ENCODE assay signal across 29 cellular contexts in the genomic region with DNA sequence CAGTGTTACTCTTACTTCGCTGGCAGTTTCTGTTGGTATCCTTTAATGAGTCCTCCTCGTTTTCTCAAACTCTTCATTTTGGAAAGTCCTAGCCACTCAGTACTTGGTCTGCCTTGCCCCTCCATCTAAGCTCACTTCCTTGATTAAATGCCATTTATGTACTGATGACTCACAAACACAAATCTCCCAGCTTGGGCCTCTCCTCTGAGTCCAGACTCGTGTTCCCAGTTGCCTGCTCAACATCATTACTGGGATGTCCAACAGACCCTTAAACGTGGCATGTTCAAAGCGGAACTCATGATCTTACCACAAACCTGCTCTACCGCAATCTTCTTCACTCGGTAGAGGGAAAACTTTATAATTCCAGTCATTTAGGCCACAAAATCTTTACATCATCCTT. TPM values are rescaled to one million over a fixed set of nuclear protein-coding genes. Genes with fewer than 3 reads are reported as not detected.
"Had no signal": no experiment of that assay in that cellular context is flagged by ENCODE, and none has a peak within 500 bp of the region (broad histone marks: within the 10 kb centered on the region; RNA-seq: fewer than 3 reads in every experiment).

No MANE protein-coding gene starts in this region.

- H3K9me3 ChIP-seq: adrenal gland, gastrocnemius medialis, suprapubic skin, tibial artery, upper lobe of right lung had no signal

- DNase-seq: activated CD4-positive, alpha-beta T cell treated with anti-CD3 and anti-CD28 coated beads for 48 hours; activated CD4-positive, alpha-beta T cell treated with anti-CD3 and anti-CD28 coated beads, Interleukin-2, amount 50 U/mL, for 48 hours; activated CD8-positive, alpha-beta memory T cell treated with anti-CD3 and anti-CD28 coated beads, Interleukin-2, amount 50 U/mL, for 4 hours; activated effector memory CD4-positive, alpha-beta T cell treated with anti-CD3 and anti-CD28 coated beads, Interleukin-2, amount 50 U/mL, for 16 hours; activated naive CD4-positive, alpha-beta T cell treated with anti-CD3 and anti-CD28 coated beads for 36 hours; activated naive CD8-positive, alpha-beta T cell treated with anti-CD3 and anti-CD28 coated beads for 36 hours; activated T-cell treated with anti-CD3 and anti-CD28 coated beads, Interleukin-2, amount 50 U/mL, for 1 hour; adrenal gland; central memory CD4-positive, alpha-beta T cell; endodermal cell; gastrocnemius medialis; glutamatergic neuron; hippocampal formation; natural killer cell; posterior cingulate gyrus; right cardiac atrium; spleen; stimulated activated naive CD4-positive, alpha-beta T cell; T-helper 1 cell; tibial artery; upper lobe of right lung; WERI-Rb-1 had no signal

- H3K27me3 Mint-ChIP-seq: activated naive CD8-positive, alpha-beta T cell treated with anti-CD3 and anti-CD28 coated beads for 36 hours had no signal

- H3K4me1 Mint-ChIP-seq: activated naive CD8-positive, alpha-beta T cell treated with anti-CD3 and anti-CD28 coated beads for 36 hours; endodermal cell; natural killer cell; neural progenitor cell had no signal

- H3K27ac ChIP-seq: adrenal gland, esophagus muscularis mucosa, gastrocnemius medialis, neural progenitor cell, spleen, suprapubic skin, tibial artery, upper lobe of right lung, WERI-Rb-1 had no signal

- H3K4me3 ChIP-seq: adrenal gland, esophagus muscularis mucosa, gastrocnemius medialis, neural progenitor cell, spleen, suprapubic skin, tibial artery, upper lobe of right lung had no signal

- H3K4me3 Mint-ChIP-seq: activated naive CD4-positive, alpha-beta T cell treated with anti-CD3 and anti-CD28 coated beads for 36 hours; activated naive CD8-positive, alpha-beta T cell treated with anti-CD3 and anti-CD28 coated beads for 36 hours; activated T-helper 1 cell treated with anti-CD3 and anti-CD28 coated beads, Interleukin-12 subunit alpha, Interleukin-12 subunit beta, Interleukin-2, Interleukin-4 antibody, amounts not matched to agents 30 ng/mL and 10 ng/mL and 1 ng/mL, durations not matched to agents 14 hours and 24 hours and 36 hours; endodermal cell; natural killer cell; neural progenitor cell; T-helper 2 cell treated with Interferon-gamma antibody and Interleukin-4, amounts not matched to agents 5 μg/mL and 100 μg/mL, for 36 hours had no signal

- H3K9ac ChIP-seq: neural progenitor cell had no signal

- H2AFZ ChIP-seq: neural progenitor cell had no signal

- H3K36me3 Mint-ChIP-seq: activated naive CD8-positive, alpha-beta T cell treated with anti-CD3 and anti-CD28 coated beads for 36 hours; natural killer cell; neural progenitor cell had no signal

- H3K36me3 ChIP-seq: adrenal gland, esophagus muscularis mucosa, gastrocnemius medialis, neural progenitor cell, spleen, suprapubic skin, tibial artery, upper lobe of right lung, WERI-Rb-1 had no signal

- ATAC-seq: activated CD4-positive, CD25-positive, alpha-beta regulatory T cell treated with anti-CD3 and anti-CD28 coated beads, Interleukin-2, amount 50 U/mL, for 24 hours; gastrocnemius medialis; natural killer cell; right cardiac atrium; upper lobe of right lung had no signal

- H3K4me2 ChIP-seq: neural progenitor cell had no signal

- H3K4me1 ChIP-seq: adrenal gland, esophagus muscularis mucosa, gastrocnemius medialis, neural progenitor cell, spleen, suprapubic skin, tibial artery, upper lobe of right lung had no signal

- H3K9me3 Mint-ChIP-seq: activated naive CD4-positive, alpha-beta T cell treated with anti-CD3 and anti-CD28 coated beads for 36 hours; activated naive CD8-positive, alpha-beta T cell treated with anti-CD3 and anti-CD28 coated beads for 36 hours; endodermal cell; natural killer cell had no signal

- H3K27me3 ChIP-seq: adrenal gland, esophagus muscularis mucosa, gastrocnemius medialis, neural progenitor cell, spleen, suprapubic skin, tibial artery, upper lobe of right lung had no signal

- H3K27ac Mint-ChIP-seq: activated naive CD4-positive, alpha-beta T cell treated with anti-CD3 and anti-CD28 coated beads for 36 hours; activated naive CD8-positive, alpha-beta T cell treated with anti-CD3 and anti-CD28 coated beads for 36 hours; activated T-helper 1 cell treated with anti-CD3 and anti-CD28 coated beads, Interleukin-12 subunit alpha, Interleukin-12 subunit beta, Interleukin-2, Interleukin-4 antibody, amounts not matched to agents 30 ng/mL and 10 ng/mL and 1 ng/mL, durations not matched to agents 14 hours and 24 hours and 36 hours; endodermal cell; natural killer cell; neural progenitor cell; T-helper 2 cell treated with Interferon-gamma antibody and Interleukin-4, amounts not matched to agents 5 μg/mL and 100 μg/mL, for 36 hours had no signal

RNA-seq across cellular contexts. Expression of gene CCDC68, which starts 13.8 kb away (rescaled TPM):
- total RNA-seq: activated CD8-positive, alpha-beta memory T cell treated with anti-CD3 and anti-CD28 coated beads for 36 hours; activated naive CD4-positive, alpha-beta T cell treated with anti-CD3 and anti-CD28 coated beads for 36 hours; activated naive CD8-positive, alpha-beta T cell treated with anti-CD3 and anti-CD28 coated beads for 36 hours; activated T-helper 1 cell treated with anti-CD3 and anti-CD28 coated beads, Interleukin-12 subunit alpha, Interleukin-12 subunit beta, Interleukin-2, Interleukin-4 antibody, amounts not matched to agents 30 ng/mL and 10 ng/mL and 1 ng/mL, durations not matched to agents 14 hours and 24 hours and 36 hours; natural killer cell had no signal
